ENCODE assay signal across 25 cellular contexts in genomic region chr3:113000691-113001090, GRCh38. TPM values are rescaled to one million over a fixed set of nuclear protein-coding genes. Genes with fewer than 3 reads are reported as not detected.
A peak's percentile ranks its signal among the peaks of the same experiment; 100 is the strongest.
DNase-seq lines count a peak whose midpoint lies in the region; ATAC-seq and TF ChIP-seq lines count a peak whose summit lies in the region.
"Had no signal": no experiment of that assay in that cellular context is flagged by ENCODE, and none has a peak within 500 bp of the region (broad histone marks: within the 10 kb centered on the region; RNA-seq: fewer than 3 reads in every experiment).

No MANE protein-coding gene starts in this region.

- intact Hi-C loops in CD8-positive, alpha-beta T cell (cut with DNase I, micrococcal nuclease) = no loop called here

- peaks cover 19 to 59% (median 42%) of the 10 kb centered on the region in 4 donors for H3K4me1 Mint-ChIP-seq in CD4-positive, CD25-positive, alpha-beta regulatory T cell
- peaks cover 63% of the 10 kb centered on the region for H3K4me1 Mint-ChIP-seq in CD8-positive, alpha-beta T cell (ENCODE audit: low read depth)
- H3K4me1 Mint-ChIP-seq in activated T-helper 17 cell treated with anti-CD3 and anti-CD28 coated beads, Interleukin-2, amount 50 U/mL, for 72 hours = peaks cover 18% of the 10 kb centered on the region
- peaks cover 3% of the 10 kb centered on the region for H3K4me1 Mint-ChIP-seq in memory B cell

- peaks cover 60% of the 10 kb centered on the region for H3K36me3 ChIP-seq in CD4-positive, CD25-positive, alpha-beta regulatory T cell (ENCODE audit: control insufficient read depth, insufficient read depth, low read length)
- H3K36me3 ChIP-seq in CD8-positive, alpha-beta T cell (ENCODE audit: insufficient read depth, low read length) = peaks cover 11% of the 10 kb centered on the region
- H3K36me3 ChIP-seq: prostate gland had no signal

- H3K27me3 Mint-ChIP-seq in CD4-positive, CD25-positive, alpha-beta regulatory T cell = no peaks in the 10 kb centered on the region
- no peaks in the 10 kb centered on the region for H3K27me3 Mint-ChIP-seq in CD8-positive, alpha-beta T cell (ENCODE audit: low read depth)
- H3K27me3 Mint-ChIP-seq in activated T-helper 17 cell treated with anti-CD3 and anti-CD28 coated beads, Interleukin-2, amount 50 U/mL, for 72 hours = no peaks in the 10 kb centered on the region
- H3K27me3 Mint-ChIP-seq in memory B cell = no peaks in the 10 kb centered on the region

- H3K27ac Mint-ChIP-seq in CD4-positive, CD25-positive, alpha-beta regulatory T cell = peak overlapping the region in 2 of 3 donors; percentile 29 to 36
- peak overlapping the region; percentile 74 for H3K27ac Mint-ChIP-seq in CD8-positive, alpha-beta T cell
- H3K27ac Mint-ChIP-seq in activated T-helper 17 cell treated with anti-CD3 and anti-CD28 coated beads, Interleukin-2, amount 50 U/mL, for 72 hours = peak overlapping the region; percentile 81
- H3K27ac Mint-ChIP-seq in memory B cell = peak overlapping the region; percentile 79

- CTCF ChIA-PET in CD8-positive, alpha-beta T cell (lab: Charles Lee) = interaction anchor here (0.8 to 1.9 kb wide), 4 partner anchors 9 to 358 kb away, joined by 3 to 7 read pairs (median 4); no protein-coding TSS in a partner anchor

- POLR2A ChIA-PET in CD8-positive, alpha-beta T cell (lab: Charles Lee) = interaction anchor here (1.1 to 2.1 kb wide), 2 partner anchors 9 to 19 kb away, joined by 6 to 10 read pairs; partner anchors contain the start of gene GTPBP8

- no peaks in the 10 kb centered on the region for H3K9me3 Mint-ChIP-seq in CD4-positive, CD25-positive, alpha-beta regulatory T cell
- H3K9me3 Mint-ChIP-seq in CD8-positive, alpha-beta T cell = no peaks in the 10 kb centered on the region
- H3K9me3 Mint-ChIP-seq in activated T-helper 17 cell treated with anti-CD3 and anti-CD28 coated beads, Interleukin-2, amount 50 U/mL, for 72 hours = no peaks in the 10 kb centered on the region
- H3K9me3 Mint-ChIP-seq in memory B cell = no peaks in the 10 kb centered on the region
- H3K9me3 Mint-ChIP-seq: WTC11 had no signal

- H3K9me3 ChIP-seq in CD4-positive, CD25-positive, alpha-beta regulatory T cell (ENCODE audit: control insufficient read depth in 2 of 2, low read length in 2 of 2) = no peaks in the 10 kb centered on the region
- no peaks in the 10 kb centered on the region for H3K9me3 ChIP-seq in CD8-positive, alpha-beta T cell (ENCODE audit: low read length)
- H3K9me3 ChIP-seq: mucosa of descending colon, neutrophil, prostate gland, SK-N-SH, tibial artery had no signal

- no peak overlapping the region for H3K4me3 ChIP-seq in CD4-positive, CD25-positive, alpha-beta regulatory T cell (ENCODE audit: low read depth, low read length)
- no peak overlapping the region for H3K4me3 ChIP-seq in CD8-positive, alpha-beta T cell (ENCODE audit: low read depth, low read length)
- H3K4me3 ChIP-seq: mucosa of descending colon, prostate gland, tibial artery had no signal

- H3K4me3 Mint-ChIP-seq in CD4-positive, CD25-positive, alpha-beta regulatory T cell = peak overlapping the region in 1 of 4 donors; percentile 27
- H3K4me3 Mint-ChIP-seq in CD8-positive, alpha-beta T cell = no peak overlapping the region
- peak overlapping the region; percentile 27 for H3K4me3 Mint-ChIP-seq in activated T-helper 17 cell treated with anti-CD3 and anti-CD28 coated beads, Interleukin-2, amount 50 U/mL, for 72 hours
- no peak overlapping the region for H3K4me3 Mint-ChIP-seq in memory B cell
- H3K4me3 Mint-ChIP-seq: WTC11 had no signal

- no peaks in the 10 kb centered on the region for H3K27me3 ChIP-seq in CD4-positive, CD25-positive, alpha-beta regulatory T cell (ENCODE audit: control insufficient read depth, insufficient read depth, low read length)
- H3K27me3 ChIP-seq in CD8-positive, alpha-beta T cell (ENCODE audit: insufficient read depth, low read length) = no peaks in the 10 kb centered on the region
- H3K27me3 ChIP-seq: foreskin keratinocyte, neutrophil, tibial artery had no signal

- ATAC-seq in CD4-positive, CD25-positive, alpha-beta regulatory T cell (ENCODE audit: low read depth in 2 of 2) = no peak
- ATAC-seq in CD8-positive, alpha-beta T cell = no peak
- ATAC-seq in activated T-helper 17 cell treated with anti-CD3 and anti-CD28 coated beads, Interleukin-2, amount 50 U/mL, for 72 hours (replicated peaks) = no peak
- no peak for ATAC-seq in memory B cell (ENCODE audit: low read depth)
- ATAC-seq: foreskin keratinocyte, mucosa of descending colon, WTC11 had no signal

- H3K4me1 ChIP-seq in CD4-positive, CD25-positive, alpha-beta regulatory T cell (ENCODE audit: control insufficient read depth, insufficient read depth, low read length, poor library complexity, severe bottlenecking) = peaks cover 4% of the 10 kb centered on the region
- peaks cover 22% of the 10 kb centered on the region for H3K4me1 ChIP-seq in CD8-positive, alpha-beta T cell (ENCODE audit: insufficient read depth, low read length)
- H3K4me1 ChIP-seq: foreskin keratinocyte, prostate gland had no signal

- no peak for TF ChIP-seq CTCF in CD8-positive, alpha-beta T cell (IDR thresholded peaks at IDR 0.05)

- peaks cover 32% of the 10 kb centered on the region for H3K36me3 Mint-ChIP-seq in CD4-positive, CD25-positive, alpha-beta regulatory T cell
- peaks cover 82% of the 10 kb centered on the region for H3K36me3 Mint-ChIP-seq in CD8-positive, alpha-beta T cell
- peaks cover 92% of the 10 kb centered on the region for H3K36me3 Mint-ChIP-seq in activated T-helper 17 cell treated with anti-CD3 and anti-CD28 coated beads, Interleukin-2, amount 50 U/mL, for 72 hours (ENCODE audit: low read depth)
- peaks cover 15% of the 10 kb centered on the region for H3K36me3 Mint-ChIP-seq in memory B cell

- DNase-seq in CD4-positive, CD25-positive, alpha-beta regulatory T cell = no peak
- DNase-seq in CD8-positive, alpha-beta T cell = no peak
- no peak for DNase-seq in memory B cell (ENCODE audit: low spot score in 2 of 2)
- no peak for DNase-seq in mucosa of gallbladder (ENCODE audit: low spot score)
- DNase-seq in NOMO-1 treated with dmso at 0.1 percent for 144 hours (lab: John Stamatoyannopoulos, UW; ENCODE audit: unreplicated experiment) = no peak
- no peak for DNase-seq in anterior cingulate cortex (lab: John Stamatoyannopoulos, UW)
- DNase-seq: activated gamma-delta T cell; DMS79; effector CD4-positive, alpha-beta T cell; foreskin keratinocyte; KG1; mucosa of descending colon; MV-4-11; NCI-H1694 treated with DMSO at 0.1 percent for 48 hours; NCI-H748 treated with DMSO at 0.1 percent for 48 hours; SK-N-SH; stimulated activated CD4-positive, alpha-beta T cell treated with anti-CD3 and anti-CD28 coated beads, Interleukin-2, amount 100 ng/mL, for 24 hours; T1000; tibial artery had no signal

- H3K27ac ChIP-seq in CD4-positive, CD25-positive, alpha-beta regulatory T cell (ENCODE audit: insufficient read depth, low read length, poor library complexity, severe bottlenecking) = no peak overlapping the region
- no peak overlapping the region for H3K27ac ChIP-seq in CD8-positive, alpha-beta T cell (ENCODE audit: low read depth, low read length)
- H3K27ac ChIP-seq: foreskin keratinocyte, neutrophil, prostate gland, RWPE1, tibial artery had no signal

RNA-seq across cellular contexts. Expression of gene GTPBP8, which starts 9.9 kb away (rescaled TPM):
- 17.0 TPM for total RNA-seq in CD4-positive, CD25-positive, alpha-beta regulatory T cell
- polyA plus RNA-seq in CD4-positive, CD25-positive, alpha-beta regulatory T cell = 10 to 100 TPM; 18.1 to 25.7 (median 21.1) TPM
- 10 to 100 TPM; 20.1 to 22.3 TPM for total RNA-seq in CD8-positive, alpha-beta T cell
- total RNA-seq in activated T-helper 17 cell treated with anti-CD3 and anti-CD28 coated beads, Interleukin-2, amount 50 U/mL, for 72 hours = 10 to 100 TPM; 18.8 to 23.6 TPM
- 17.6 TPM for total RNA-seq in mucosa of gallbladder

RNA-seq across cellular contexts. Expression of gene CD200R1, which starts 25.8 kb away (rescaled TPM):
- total RNA-seq in CD4-positive, CD25-positive, alpha-beta regulatory T cell = 7.5 TPM
- polyA plus RNA-seq in CD4-positive, CD25-positive, alpha-beta regulatory T cell = 1 to 10 TPM; 3.9 to 5.2 (median 4.6) TPM
- total RNA-seq in CD8-positive, alpha-beta T cell = 1 to 10 TPM; 1.5 to 2.2 TPM
- 1 to 10 TPM; 5.7 to 6.7 TPM for total RNA-seq in activated T-helper 17 cell treated with anti-CD3 and anti-CD28 coated beads, Interleukin-2, amount 50 U/mL, for 72 hours
- total RNA-seq in mucosa of gallbladder = 1.5 TPM
- total RNA-seq: HT-29, WTC11 had no signal
